9 cellular contexts compared by ENCODE assay signal in the genomic region with DNA sequence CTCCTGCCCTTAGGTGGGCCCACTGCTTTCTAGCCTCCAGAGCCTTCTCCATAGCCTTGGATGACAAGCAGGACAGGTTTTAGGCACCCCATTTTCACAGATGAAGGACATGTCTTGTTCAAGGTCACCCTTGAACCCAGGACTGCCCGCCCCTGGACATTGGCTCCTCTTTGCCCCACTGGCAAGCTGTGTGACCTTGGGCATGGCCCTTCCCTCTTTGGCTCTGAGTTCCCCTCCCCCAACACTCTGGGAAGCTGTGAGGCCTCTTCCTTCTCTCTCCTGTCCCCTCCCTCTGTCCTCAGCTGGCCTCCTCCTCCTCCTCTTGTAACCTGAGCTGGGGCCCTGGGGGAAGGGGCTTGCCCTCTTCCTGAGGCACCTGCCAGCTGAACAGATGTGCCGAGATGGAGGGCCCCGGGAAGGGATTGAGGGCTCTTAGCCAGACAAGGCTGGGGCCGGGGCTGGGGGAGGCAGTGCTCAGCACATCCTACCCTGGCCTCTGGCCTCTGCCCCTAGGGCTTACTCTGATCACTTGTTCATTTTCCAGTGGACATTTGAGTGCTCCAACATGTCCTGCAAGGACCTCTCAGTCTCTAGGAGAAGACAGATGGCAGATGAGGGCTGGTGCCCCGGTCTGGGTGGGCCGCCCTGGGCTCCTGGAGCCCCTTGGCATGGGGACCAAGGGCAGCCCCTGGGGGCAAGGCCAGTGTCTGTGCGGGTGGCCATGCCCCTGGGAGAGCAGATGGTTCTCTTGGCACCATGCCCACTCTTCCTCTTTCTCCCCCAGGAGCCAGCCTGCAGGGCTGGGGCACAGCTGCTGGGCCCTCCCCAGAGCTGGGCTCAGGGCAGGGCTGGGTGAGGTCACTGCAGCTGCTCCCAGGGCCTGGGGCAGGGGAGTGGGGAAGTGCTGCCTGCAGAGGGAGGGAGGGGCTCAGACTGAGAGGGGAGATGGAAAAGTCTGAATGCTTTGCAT. TPM values are rescaled to one million over a fixed set of nuclear protein-coding genes. Genes with fewer than 3 reads are reported as not detected.
DNase-seq lines count a peak whose midpoint lies in the region; ATAC-seq, FAIRE-seq and TF ChIP-seq lines count a peak whose summit lies in the region.
"Had no signal": no experiment of that assay in that cellular context is flagged by ENCODE, and none has a peak within 500 bp of the region (broad histone marks: within the 10 kb centered on the region; RNA-seq: fewer than 3 reads in every experiment).

No MANE protein-coding gene starts in this region.

- no peaks in the 10 kb centered on the region; the same call in 1 of the 2 replicates for H4K20me1 ChIP-seq in GM12878 (ENCODE audit: control insufficient read depth, insufficient read depth)

- in situ Hi-C loops in GM12878 (cut with MboI), result no loop called here

- H2AFZ ChIP-seq in GM12878 (ENCODE audit: control insufficient read depth, low read depth, low read length), result no peak overlapping the region

- no peak overlapping the region for H3K9ac ChIP-seq in GM12878 (ENCODE audit: control insufficient read depth, insufficient read depth, low read length)

- BruUV-seq in GM12878 (replicated peaks; lab: Mats Ljungman, UMichigan), result no TSS peak

- 2% methylated on average over 7 of the region's 7 CpGs for WGBS in GM12878 (ENCODE audit: insufficient coverage, insufficient replicate concordance, low lambda C conversion rate, missing lambda C conversion rate)

- RAD21 ChIA-PET in GM12878 (lab: Charles Lee; ENCODE audit: unreplicated experiment), result interaction anchor here (1.1 kb wide), 1 partner anchor 11 kb away, joined by 3 read pairs; the partner anchor contains the start of gene FOXO6

- no peaks in the 10 kb centered on the region for H3K9me3 Mint-ChIP-seq in naive B cell

- peaks cover 0 to 2% of the 10 kb centered on the region in 2 experiments; a peak in 2 of 4 replicates for H3K27me3 ChIP-seq in GM12878 (replicated peaks in 1 of 2; ENCODE audit: control insufficient read depth in 2 of 2, insufficient read depth in 2 of 2, low read length in 1 of 2)

- no peak overlapping the region for H3K4me3 ChIP-seq in GM12878

- H3K79me2 ChIP-seq in GM12878 (ENCODE audit: control insufficient read depth, insufficient read depth, low read length), result no peaks in the 10 kb centered on the region

- DNase-seq in DMS53 treated with DMSO at 0.1 percent for 48 hours (lab: John Stamatoyannopoulos, UW; ENCODE audit: unreplicated experiment) (peak; percentile 89), NCI-H2029 (lab: John Stamatoyannopoulos, UW) (peak; percentile 100), GM12878 (ENCODE audit: low read depth, low spot score) (no peak), naive B cell (no peak), amniotic stem cell (lab: John Stamatoyannopoulos, UW) (no peak)

- no peak for FAIRE-seq in GM12878 (lab: Jason Lieb, UNC)
- FAIRE-seq: colon had no signal

- SMC1A ChIA-PET in GM12878 (lab: Charles Lee; ENCODE audit: uncharacterized antibody, unreplicated experiment), result no interaction called here

- ATAC-seq in GM12878, result peak; percentile 9; the same call in 1 of the 3 replicates
- peak; percentile 32 to 35 for ATAC-seq in naive B cell (ENCODE audit: low read depth in 2 of 2)
- no peak for ATAC-seq in HG02588 (IDR thresholded peaks at IDR 0.05; ENCODE audit: unreplicated experiment)
- no peak for ATAC-seq in GM21423 (IDR thresholded peaks at IDR 0.05; ENCODE audit: unreplicated experiment)
- ATAC-seq in GM21515 (IDR thresholded peaks at IDR 0.05; ENCODE audit: unreplicated experiment), result no peak

- POLR2A ChIA-PET in GM12878 (lab: Charles Lee), result no interaction called here

- H3K4me2 ChIP-seq in GM12878 (ENCODE audit: control insufficient read depth, insufficient read depth), result no peak overlapping the region

- TF ChIP-seq CTCF in GM12878 (IDR thresholded peaks at IDR 0.05 in 2 of 3, conservative IDR thresholded peaks at IDR 0.05 in 1 of 3; ENCODE audit: control insufficient read depth in 2 of 3, extremely low read depth in 1 of 3, insufficient read depth in 1 of 3, low read depth in 3 of 3, low read length in 3 of 3), result no peak

- H3K36me3 Mint-ChIP-seq in naive B cell, result no peaks in the 10 kb centered on the region

- no peak for TF ChIP-seq RAD21 in GM12878 (IDR thresholded peaks at IDR 0.05; ENCODE audit: insufficient read depth, low read depth, low read length)

- H3K4me3 Mint-ChIP-seq in naive B cell, result peak overlapping the region in 1 of 8 donors; percentile 69

- no peak overlapping the region for H3K27ac ChIP-seq in GM12878 (ENCODE audit: control insufficient read depth, insufficient read depth)

- H3K27me3 Mint-ChIP-seq in naive B cell, result peaks cover 10 to 60% (median 33%) of the 10 kb centered on the region in 3 donors

- CTCF ChIA-PET in GM12878 (lab: Yijun Ruan, JAX), result interaction anchor here (0.6 kb wide), 1 partner anchor 144 kb away, joined by 3 read pairs; no protein-coding TSS in a partner anchor

- H3K4me1 Mint-ChIP-seq in naive B cell, result peaks cover 3 to 26% (median 8%) of the 10 kb centered on the region in 3 donors

- H3K36me3 ChIP-seq in GM12878 (ENCODE audit: control insufficient read depth in 2 of 2, insufficient read depth in 2 of 2, low read length in 1 of 2), result no peaks in the 10 kb centered on the region

- TF ChIP-seq POLR2A in GM12878 (IDR thresholded peaks at IDR 0.05; ENCODE audit: low read depth, low read length), result no peak

- no peak for TF ChIP-seq EP300 in GM12878 (IDR thresholded peaks at IDR 0.05; ENCODE audit: borderline replicate concordance in 1 of 2, control insufficient read depth in 1 of 2, low read depth in 2 of 2, low read length in 2 of 2)

- no peaks in the 10 kb centered on the region for H3K9me3 ChIP-seq in GM12878 (replicated peaks; ENCODE audit: control insufficient read depth, insufficient read depth, low read length)

- intact Hi-C loops in GM12878 (cut with micrococcal nuclease; ENCODE audit: unreplicated experiment), result no loop called here

- no peaks in the 10 kb centered on the region for H3K4me1 ChIP-seq in GM12878 (ENCODE audit: control insufficient read depth, insufficient read depth, low read length)

- H3K27ac Mint-ChIP-seq in naive B cell, result peak overlapping the region in 1 of 6 donors; percentile 8

TF ChIP-seq in GM12878, 131 proteins besides CTCF, POLR2A, EP300 and RAD21 (continues in another document):
- TF ChIP-seq HDAC2 (IDR thresholded peaks at IDR 0.05) (no peak), KDM1A (IDR thresholded peaks at IDR 0.05; ENCODE audit: borderline replicate concordance) (no peak), HDGF (IDR thresholded peaks at IDR 0.05) (no peak), BMI1 (IDR thresholded peaks at IDR 0.05; ENCODE audit: borderline replicate concordance) (no peak), TARDBP (IDR thresholded peaks at IDR 0.05; ENCODE audit: borderline replicate concordance) (no peak), FOS (IDR thresholded peaks at IDR 0.05; ENCODE audit: borderline replicate concordance, extremely low read depth, insufficient read length) (no peak), HDAC6 (IDR thresholded peaks at IDR 0.05; ENCODE audit: unreplicated experiment) (no peak), PKNOX1 (IDR thresholded peaks at IDR 0.05) (no peak), YBX1 (IDR thresholded peaks at IDR 0.05) (no peak), SP1 (IDR thresholded peaks at IDR 0.05; ENCODE audit: low read depth, low read length) (no peak)

RNA-seq across cellular contexts. Expression of gene FOXO6, which starts 10.7 kb away (rescaled TPM):
- 3.1 and 4.2 TPM in 2 replicates for total RNA-seq in GM12878 (2013; cell fraction: nucleolus; rRNA removed)
- not detected in 2 replicates for total RNA-seq in GM12878 (2014; rRNA removed)
- total RNA-seq in GM12878 (2014; rRNA removed; fragmentation: Illumina TruSeq; extraction: Trizol), result not detected in 2 replicates
- total RNA-seq in GM12878 (2021), result 0.13 TPM in 1 of 2 replicates, not detected in the other
- polyA plus RNA-seq in GM12878 (2011; ENCODE audit: low read depth), result not detected
- 0.09 and 0.37 TPM in 2 replicates for polyA plus RNA-seq in GM12878 (2011; rRNA removed)
- polyA plus RNA-seq in GM12878 (2011; cell fraction: cytosol; rRNA removed), result 0.18 and 0.25 TPM in 2 replicates
- 0.57 and 0.67 TPM in 2 replicates for polyA plus RNA-seq in GM12878 (2011; cell fraction: nucleus; rRNA removed)
- polyA plus RNA-seq in GM12878 (2012), result 0.05 and 0.07 TPM in 2 replicates
- polyA plus RNA-seq in GM12878 (2014; fragmentation: Illumina TruSeq; extraction: Trizol), result not detected in 2 replicates
- not detected for polyA plus RNA-seq in GM12878 (2014; fragmentation: Nextera tagmentation; extraction: Ambion mirVana)
- polyA plus RNA-seq in GM12878 (2014; rRNA removed), result 0.05 TPM in 1 of 2 replicates, not detected in the other
- polyA plus RNA-seq in GM12878 (2016; fragmentation: Nextera tagmentation; extraction: Ambion mirVana), result not detected
- polyA minus RNA-seq in GM12878 (2011; rRNA and poly(A)+ RNA removed), result 0.10 and 0.15 TPM in 2 replicates
- 0.67 TPM in 1 of 2 replicates, not detected in the other for polyA minus RNA-seq in GM12878 (2011; cell fraction: cytosol; rRNA and poly(A)+ RNA removed)
- polyA minus RNA-seq in GM12878 (2011; cell fraction: nucleus; rRNA and poly(A)+ RNA removed), result 0.48 and 1.1 TPM in 2 replicates
- under 1 TPM in 1 of 6 donors, not detected in 5; 0.21 TPM for polyA plus RNA-seq in naive B cell (ENCODE audit: low read depth in 6 of 6)

Comparison
In these comparisons a context has a peak if more than half of its experiments do, and no peak if none do; other contexts are left out.
1. DNase-seq: peak in DMS53 treated with DMSO at 0.1 percent for 48 hours (single experiment) and NCI-H2029 (single experiment); none in GM12878 (single experiment), naive B cell (single experiment) and amniotic stem cell (single experiment).
2. ATAC-seq: peak in GM12878 (single experiment) and naive B cell (2 of 2); none in HG02588 (single experiment), GM21423 (single experiment) and GM21515 (single experiment).